Comparison of ENCODE assay signal across 9 cellular contexts in the genomic region with DNA sequence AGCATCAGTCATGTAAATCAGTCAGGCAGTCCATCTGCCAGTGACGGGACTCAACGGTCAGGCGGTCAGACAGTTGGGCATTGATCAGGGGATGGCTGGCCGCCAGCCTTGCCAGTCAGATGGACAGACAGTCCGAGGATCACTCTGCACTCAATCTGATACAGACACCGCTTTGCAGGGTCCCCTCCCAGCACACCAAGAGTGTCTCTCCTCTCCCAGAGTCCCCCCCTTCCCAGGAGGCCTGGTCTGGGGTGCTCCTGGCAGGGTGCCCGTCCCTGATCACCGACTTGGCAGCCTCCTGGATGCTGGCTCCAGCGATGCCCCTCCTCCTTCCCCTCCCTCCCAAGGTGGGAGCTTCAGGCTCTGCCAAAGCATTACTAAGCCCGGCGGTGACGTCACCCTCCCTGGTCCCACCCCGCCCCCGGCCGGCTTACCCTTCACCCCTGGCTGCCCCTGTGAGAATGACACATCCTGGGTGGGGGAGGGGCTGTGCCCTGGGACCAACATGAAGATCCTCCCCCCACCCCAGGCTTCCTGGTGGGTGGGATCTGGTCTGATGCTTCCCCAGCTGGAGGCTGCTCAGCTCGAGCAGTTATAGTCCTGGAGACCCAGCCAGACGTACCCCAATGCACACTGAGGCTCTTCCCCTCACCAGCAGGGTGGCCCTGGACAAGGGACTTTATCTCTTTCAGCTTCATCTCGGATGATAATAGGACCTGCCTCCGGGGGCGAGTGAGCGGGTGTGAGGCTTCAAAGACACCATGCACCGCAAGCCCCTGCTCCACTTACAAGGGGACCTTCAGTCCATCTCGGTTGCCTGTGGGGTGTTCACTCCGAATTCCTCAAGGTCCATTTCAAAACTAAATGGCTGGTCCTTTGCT.
DNase-seq lines count a peak whose midpoint lies in the region; ATAC-seq and TF ChIP-seq lines count a peak whose summit lies in the region.
"Had no signal": no experiment of that assay in that cellular context is flagged by ENCODE, and none has a peak within 500 bp of the region (broad histone marks: within the 10 kb centered on the region; RNA-seq: fewer than 3 reads in every experiment).

No MANE protein-coding gene starts in this region.

- ATAC-seq in lower lobe of right lung: peak; percentile 49 to 62
- ATAC-seq in HG03442 (IDR thresholded peaks at IDR 0.05; ENCODE audit: unreplicated experiment): no peak
- ATAC-seq in GM19351 (IDR thresholded peaks at IDR 0.05; ENCODE audit: unreplicated experiment): no peak

- no peaks in the 10 kb centered on the region for H3K36me3 Mint-ChIP-seq in chondrocyte (ENCODE audit: low read depth)
- H3K36me3 Mint-ChIP-seq: CD4-positive, CD25-positive, alpha-beta regulatory T cell had no signal

- H3K27me3 ChIP-seq in lower lobe of right lung (ENCODE audit: low read depth): peaks cover 6% of the 10 kb centered on the region

- no peaks in the 10 kb centered on the region for H3K9me3 ChIP-seq in lower lobe of right lung

- peak; percentile 41 to 79 for DNase-seq in NCI-H524 (lab: John Stamatoyannopoulos, UW)
- DNase-seq in NCI-H524 treated with DMSO at 0.1 percent for 48 hours (lab: John Stamatoyannopoulos, UW): no peak
- DNase-seq in NCI-H226: peak; percentile 79
- peak; percentile 80 for DNase-seq in chondrocyte (ENCODE audit: low spot score)
- no peak for DNase-seq in lower lobe of right lung
- DNase-seq in foreskin melanocyte: no peak
- DNase-seq: CD4-positive, CD25-positive, alpha-beta regulatory T cell had no signal

- TF ChIP-seq CTCF in chondrocyte (IDR thresholded peaks at IDR 0.05): no peak
- TF ChIP-seq CTCF in lower lobe of right lung (IDR thresholded peaks at IDR 0.05): no peak

- peaks cover 28% of the 10 kb centered on the region for H3K4me1 ChIP-seq in lower lobe of right lung

- peaks cover 24% of the 10 kb centered on the region for H3K27me3 Mint-ChIP-seq in chondrocyte (ENCODE audit: low read depth)

- H3K4me3 Mint-ChIP-seq in chondrocyte (ENCODE audit: unreplicated experiment): no peak overlapping the region
- H3K4me3 Mint-ChIP-seq: CD4-positive, CD25-positive, alpha-beta regulatory T cell had no signal

- no peak overlapping the region for H3K27ac Mint-ChIP-seq in chondrocyte (ENCODE audit: unreplicated experiment)
- H3K27ac Mint-ChIP-seq: CD4-positive, CD25-positive, alpha-beta regulatory T cell had no signal

- no peak overlapping the region for H3K4me3 ChIP-seq in lower lobe of right lung

- intact Hi-C loops in lower lobe of right lung (cut with DNase I): no loop called here

- H3K36me3 ChIP-seq in lower lobe of right lung: no peaks in the 10 kb centered on the region

- H3K27ac ChIP-seq in lower lobe of right lung: no peak overlapping the region

- no peaks in the 10 kb centered on the region for H3K9me3 Mint-ChIP-seq in chondrocyte (ENCODE audit: low read depth)
- H3K9me3 Mint-ChIP-seq: CD4-positive, CD25-positive, alpha-beta regulatory T cell had no signal

- peaks cover 18% of the 10 kb centered on the region for H3K4me1 Mint-ChIP-seq in chondrocyte (ENCODE audit: low read depth)

Comparison
In these comparisons a context has a peak if more than half of its experiments do, and no peak if none do; other contexts are left out.
1. DNase-seq: peak in NCI-H524 (2 of 2), NCI-H226 (single experiment) and chondrocyte (single experiment); none in NCI-H524 treated with DMSO at 0.1 percent for 48 hours (single experiment), lower lobe of right lung (single experiment) and foreskin melanocyte (single experiment).
2. ATAC-seq: peak in lower lobe of right lung (2 of 2); none in HG03442 (single experiment) and GM19351 (single experiment).